ENCODE assay signal across 21 cellular contexts in genomic region chr14:67482765-67483164, GRCh38.
"Had no signal": no experiment of that assay in that cellular context is flagged by ENCODE, and none has a peak within 500 bp of the region (broad histone marks: within the 10 kb centered on the region; RNA-seq: fewer than 3 reads in every experiment).

No MANE protein-coding gene starts in this region.

- H3K27me3 ChIP-seq: MG63 had no signal

- H3K4me2 ChIP-seq: SK-N-SH had no signal

- DNase-seq: Karpas-422, KG1, MG63, NCI-H1092, NCI-H1105 treated with DMSO at 0.1 percent for 48 hours, NCI-H1417 treated with DMSO at 0.1 percent for 48 hours, NCI-H146, NCI-H1694 treated with DMSO at 0.1 percent for 48 hours, NCI-H1930, NCI-H2081, NCI-H2107, NCI-H2227 treated with DMSO at 0.1 percent for 48 hours, NCI-H524 treated with DMSO at 0.1 percent for 48 hours, NCI-H69, NCI-H774, RPMI8226, SHP77, SK-N-SH, SW 1271 had no signal

- H3K4me3 ChIP-seq: MG63 had no signal

- H3K27ac ChIP-seq: HL-60 had no signal

- H3K9ac ChIP-seq: SK-N-SH had no signal

- H3K36me3 ChIP-seq: MG63 had no signal

- H3K9me3 ChIP-seq: MG63, SK-N-SH had no signal

- FAIRE-seq: RCC 7860 had no signal
